ENCODE assay signal across 1 cellular context in genomic region chr14:103616635-103617300, GRCh38.
TF ChIP-seq lines count a peak whose summit lies in the region.

No MANE protein-coding gene starts in this region.

TF ChIP-seq in GM23338, 12 proteins besides CTCF, POLR2A, EP300 and RAD21 (continued from another document):
- TF ChIP-seq REST (IDR thresholded peaks at IDR 0.05; ENCODE audit: unreplicated experiment) (no peak), ZNF331 (CRISPR knock-in tag; IDR thresholded peaks at IDR 0.05; ENCODE audit: low read depth) (no peak), ETS1 (IDR thresholded peaks at IDR 0.05) (no peak), ZNF114 (CRISPR knock-in tag; IDR thresholded peaks at IDR 0.05) (no peak)
